8 cellular contexts compared by ENCODE assay signal in the genomic region with DNA sequence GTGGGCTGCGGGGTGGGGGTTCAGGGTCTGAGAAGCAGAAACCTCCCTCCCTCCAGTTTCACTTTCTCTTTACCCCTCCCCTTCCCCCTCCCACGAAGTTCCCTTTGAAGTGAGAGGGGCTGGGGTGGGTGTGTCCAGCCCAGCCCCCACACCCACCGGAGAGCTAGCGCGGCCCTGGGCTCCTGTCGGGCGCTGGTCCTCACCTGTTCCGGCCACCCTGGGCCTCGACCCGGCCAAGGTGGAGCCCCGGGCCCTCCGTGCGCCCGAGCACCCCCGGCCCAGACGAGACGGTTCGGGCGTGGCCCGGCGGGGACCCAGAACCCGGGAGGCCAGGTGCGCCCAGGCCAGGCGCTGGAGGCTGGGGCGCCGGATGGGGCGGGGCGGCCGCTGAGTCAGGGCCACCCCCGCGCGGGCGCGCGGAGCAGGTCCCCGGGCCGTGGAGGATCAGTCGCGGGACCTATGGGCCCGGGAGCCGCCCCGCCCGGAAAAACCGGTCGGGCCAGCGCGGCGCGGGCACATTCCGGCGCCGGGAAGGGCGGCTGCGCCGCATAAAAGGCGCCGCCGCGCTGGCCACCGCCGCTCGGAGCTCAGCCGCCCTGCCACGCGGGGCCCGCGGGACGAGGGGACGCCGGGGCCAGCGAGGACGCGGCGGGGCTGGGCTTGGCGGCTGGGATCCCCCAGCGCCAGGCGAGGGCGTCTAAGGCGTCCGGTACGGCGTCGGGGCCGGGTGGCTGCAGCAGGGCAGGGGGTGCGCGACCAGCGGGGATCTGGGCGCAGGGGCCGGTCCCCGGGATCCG. TPM values are rescaled to one million over a fixed set of nuclear protein-coding genes. Genes with fewer than 3 reads are reported as not detected.
DNase-seq lines count a peak whose midpoint lies in the region; ATAC-seq and TF ChIP-seq lines count a peak whose summit lies in the region.

No MANE protein-coding gene starts in this region.

- no peak overlapping the region for H3K4me3 Mint-ChIP-seq in neural progenitor cell

- H3K27me3 Mint-ChIP-seq in neural progenitor cell (ENCODE audit: insufficient read depth, low read depth): peaks cover 48% of the 10 kb centered on the region

- TF ChIP-seq CTCF in AG10803 (conservative IDR thresholded peaks at IDR 0.05; ENCODE audit: low read length): no peak
- TF ChIP-seq CTCF in Panc1 (IDR thresholded peaks at IDR 0.05): no peak
- no peak for TF ChIP-seq CTCF in fibroblast of lung (conservative IDR thresholded peaks at IDR 0.05 in 1 of 2, IDR thresholded peaks at IDR 0.05 in 1 of 2; ENCODE audit: low read depth in 1 of 2, low read length in 2 of 2)
- no peak for TF ChIP-seq CTCF in neural progenitor cell (IDR thresholded peaks at IDR 0.05)

- H3K9me3 ChIP-seq in Panc1 (ENCODE audit: control insufficient read depth, insufficient read depth, low read depth, low read length): no peaks in the 10 kb centered on the region
- H3K9me3 ChIP-seq in fibroblast of lung (ENCODE audit: control insufficient read depth, insufficient read depth, low read depth, low read length): no peaks in the 10 kb centered on the region
- no peaks in the 10 kb centered on the region for H3K9me3 ChIP-seq in neural progenitor cell (ENCODE audit: low read depth)

- H3K79me2 ChIP-seq in fibroblast of lung (ENCODE audit: control insufficient read depth, insufficient read depth, low read length) (no peaks in the 10 kb centered on the region), neural progenitor cell (ENCODE audit: low read depth) (no peaks in the 10 kb centered on the region)

- H3K36me3 ChIP-seq in Panc1 (ENCODE audit: control insufficient read depth, insufficient read depth, low read length) (no peaks in the 10 kb centered on the region; the same call in 1 of the 2 replicates), fibroblast of lung (ENCODE audit: control insufficient read depth, insufficient read depth, low read length) (no peaks in the 10 kb centered on the region), neural progenitor cell (no peaks in the 10 kb centered on the region)

- H3K4me1 Mint-ChIP-seq in neural progenitor cell: no peaks in the 10 kb centered on the region

- intact Hi-C loops in Panc1 (cut with micrococcal nuclease; ENCODE audit: unreplicated experiment): no loop called here

- no peak overlapping the region for H3K27ac Mint-ChIP-seq in neural progenitor cell

- no peaks in the 10 kb centered on the region for H3K36me3 Mint-ChIP-seq in neural progenitor cell

- peak overlapping the region; percentile 13 for H3K4me2 ChIP-seq in fibroblast of lung (ENCODE audit: extremely low read depth, insufficient read depth, low read length)
- peak overlapping the region; percentile 80 for H3K4me2 ChIP-seq in neural progenitor cell

- H3K4me1 ChIP-seq in Panc1 (ENCODE audit: control insufficient read depth, insufficient read depth, low read length) (no peaks in the 10 kb centered on the region), fibroblast of lung (ENCODE audit: control insufficient read depth, extremely low read depth, insufficient read depth, low read length) (no peaks in the 10 kb centered on the region), neural progenitor cell (no peaks in the 10 kb centered on the region)

- CTCF ChIA-PET in Panc1 (lab: Charles Lee): no interaction called here

- H3K4me3 ChIP-seq in AG10803 (ENCODE audit: low read length): peak overlapping the region; percentile 8; the same call in 1 of the 2 replicates
- H3K4me3 ChIP-seq in Panc1 (ENCODE audit: low read depth in 2 of 2, low read length in 2 of 2): peak overlapping the region; percentile 31 to 37
- H3K4me3 ChIP-seq in fibroblast of lung (replicated peaks in 1 of 4; ENCODE audit: control extremely low read depth in 1 of 4, insufficient read depth in 1 of 4, low read depth in 3 of 4, low read length in 4 of 4): peak overlapping the region in 1 of 4 experiments; percentile 14
- H3K4me3 ChIP-seq in neural progenitor cell: peak overlapping the region; percentile 44

- ATAC-seq in Panc1: peak; percentile 37
- no peak for ATAC-seq in HG03378 (IDR thresholded peaks at IDR 0.05; ENCODE audit: unreplicated experiment)
- no peak for ATAC-seq in HG03045 (IDR thresholded peaks at IDR 0.05; ENCODE audit: unreplicated experiment)

- H3K9ac ChIP-seq in fibroblast of lung (ENCODE audit: insufficient read depth, low read length): no peak overlapping the region
- H3K9ac ChIP-seq in neural progenitor cell: no peak overlapping the region

- H2AFZ ChIP-seq in fibroblast of lung (ENCODE audit: low read length): no peak overlapping the region
- H2AFZ ChIP-seq in neural progenitor cell (replicated peaks): peak overlapping the region; percentile 60

- in situ Hi-C loops in Panc1 (cut with HindIII; ENCODE audit: low pct_unique_long_range_greater_than_20kb, low sequenced_read_pairs): no loop called here

- H4K20me1 ChIP-seq in fibroblast of lung (ENCODE audit: control insufficient read depth, extremely low read depth, insufficient read depth, low read length): no peaks in the 10 kb centered on the region
- H4K20me1 ChIP-seq in neural progenitor cell (ENCODE audit: low read depth): peaks cover 7% of the 10 kb centered on the region

- H3K9me3 Mint-ChIP-seq in neural progenitor cell: no peaks in the 10 kb centered on the region

- DNase-seq in AG10803 (ENCODE audit: low read depth) (no peak), Panc1 (ENCODE audit: low read depth, low spot score) (no peak), fibroblast of lung (ENCODE audit: low read depth in 2 of 2) (no peak), neural progenitor cell (ENCODE audit: low spot score) (peak; percentile 64), GM19240 (ENCODE audit: insufficient read length, low spot score) (no peak), COR-L47 (lab: John Stamatoyannopoulos, UW) (no peak)

- no peaks in the 10 kb centered on the region for H3F3A ChIP-seq in neural progenitor cell (ENCODE audit: low read depth)

- H3K27ac ChIP-seq in Panc1 (ENCODE audit: low read length): no peak overlapping the region
- no peak overlapping the region for H3K27ac ChIP-seq in fibroblast of lung (ENCODE audit: insufficient read depth, low read length)
- no peak overlapping the region for H3K27ac ChIP-seq in neural progenitor cell

- BruUV-seq in Panc1 (replicated peaks; lab: Mats Ljungman, UMichigan): no TSS peak

- POLR2A ChIA-PET in Panc1 (lab: Charles Lee): no interaction called here

- H3K27me3 ChIP-seq in Panc1 (ENCODE audit: control insufficient read depth, insufficient read depth, low read length): no peaks in the 10 kb centered on the region; the same call in 1 of the 2 replicates
- H3K27me3 ChIP-seq in fibroblast of lung (ENCODE audit: control insufficient read depth, insufficient read depth, low read length): peaks cover 9% of the 10 kb centered on the region
- peaks cover 77% of the 10 kb centered on the region for H3K27me3 ChIP-seq in neural progenitor cell

RNA-seq across cellular contexts. Expression of a gene that starts 21.6 kb away (rescaled TPM):
- total RNA-seq in Panc1 (2021; ENCODE audit: unreplicated experiment): 4.4 TPM
- 2.9 TPM for polyA plus RNA-seq in Panc1 (2012; ENCODE audit: insufficient read length)
- total RNA-seq in fibroblast of lung: under 0.01 and 2.0 TPM in 2 replicates
- polyA plus RNA-seq in fibroblast of lung: 0.01 and 0.15 TPM in 2 replicates
- polyA plus RNA-seq in fibroblast of lung (2012): 0.03 and 0.48 TPM in 2 replicates
- 0.08 and 0.26 TPM in 2 replicates for polyA minus RNA-seq in fibroblast of lung (ENCODE audit: low replicate concordance)
- 6.1 and 40.2 TPM in 2 replicates for total RNA-seq in neural progenitor cell (ENCODE audit: low replicate concordance)

RNA-seq across cellular contexts. Expression of a gene that starts 31.2 kb away (rescaled TPM):
- total RNA-seq in Panc1 (2021; ENCODE audit: unreplicated experiment): not detected
- polyA plus RNA-seq in Panc1 (2012; ENCODE audit: insufficient read length): not detected
- total RNA-seq in fibroblast of lung: not detected in 2 replicates
- not detected in 2 replicates for polyA plus RNA-seq in fibroblast of lung
- polyA plus RNA-seq in fibroblast of lung (2012): not detected in 2 replicates
- polyA minus RNA-seq in fibroblast of lung (ENCODE audit: low replicate concordance): not detected in 2 replicates
- 0.87 and 1.2 TPM in 2 replicates for total RNA-seq in neural progenitor cell (ENCODE audit: low replicate concordance)
